9 cellular contexts compared by ENCODE assay signal in genomic region chr1:81802601-81803422, GRCh38. TPM values are rescaled to one million over a fixed set of nuclear protein-coding genes. Genes with fewer than 3 reads are reported as not detected.
A peak's percentile ranks its signal among the peaks of the same experiment; 100 is the strongest.
DNase-seq lines count a peak whose midpoint lies in the region; ATAC-seq and TF ChIP-seq lines count a peak whose summit lies in the region.
"Had no signal": no experiment of that assay in that cellular context is flagged by ENCODE, and none has a peak within 500 bp of the region (broad histone marks: within the 10 kb centered on the region; RNA-seq: fewer than 3 reads in every experiment).

No MANE protein-coding gene starts in this region.

- H3K9me3 ChIP-seq in testis, result no peaks in the 10 kb centered on the region

- no peak for TF ChIP-seq POLR2A in testis (IDR thresholded peaks at IDR 0.05)

- 0 to 1% methylated on average over 41 to 65 of the region's 65 CpGs for WGBS in testis, 2 donors

- peak overlapping the region; percentile 77 for H3K4me3 ChIP-seq in choroid plexus epithelial cell (ENCODE audit: low read depth, low read length)
- H3K4me3 ChIP-seq in testis, result peak overlapping the region; percentile 77 to 90

- H3K4me1 ChIP-seq in testis, result no peaks in the 10 kb centered on the region

- intact Hi-C loops in testis (cut with DNase I; ENCODE audit: low total_unique reads), result no loop called here

- H3K27ac ChIP-seq in testis, result peak overlapping the region; percentile 95 to 96

- DNase-seq in DMS 273 (lab: John Stamatoyannopoulos, UW; ENCODE audit: unreplicated experiment) (peak; percentile 65), DMS 273 treated with DMSO at 0.1 percent for 48 hours (lab: John Stamatoyannopoulos, UW) (no peak), NCI-H446 treated with DMSO at 0.1 percent for 48 hours (lab: John Stamatoyannopoulos, UW) (peak; percentile 61), choroid plexus epithelial cell (ENCODE audit: low read depth) (peak; percentile 64), left kidney (ENCODE audit: low read depth, low spot score) (peak; percentile 90), testis (peak; percentile 77)
- DNase-seq: activated B cell treated with CpG ODN at 0.5 μM for 24 hours had no signal

- no peak for ATAC-seq in HG02885 (IDR thresholded peaks at IDR 0.05; ENCODE audit: poor library complexity, unreplicated experiment)
- ATAC-seq in GM18502 (IDR thresholded peaks at IDR 0.05; ENCODE audit: poor library complexity, unreplicated experiment), result no peak

- TF ChIP-seq CTCF in choroid plexus epithelial cell (conservative IDR thresholded peaks at IDR 0.05; ENCODE audit: low read depth, low read length) (peak; percentile 59), testis (IDR thresholded peaks at IDR 0.05) (peak in 1 of 3 experiments; percentile 41)

- no peaks in the 10 kb centered on the region for H3K27me3 ChIP-seq in testis

- H3K36me3 ChIP-seq in testis (ENCODE audit: low read depth, missing control alignments), result no peaks in the 10 kb centered on the region

RNA-seq across cellular contexts. Expression of gene ADGRL2, which starts 2.1 kb away (rescaled TPM):
- 10 to 100 TPM; 13.5 to 25.2 TPM for total RNA-seq in testis
- 13.8 TPM for polyA plus RNA-seq in testis (ENCODE audit: insufficient read depth, low read depth, low replicate concordance)
- total RNA-seq: activated B cell treated with CpG ODN at 0.5 μM for 24 hours had no signal
